Comparison of ENCODE assay signal across 8 cellular contexts in genomic region chr5:137753227-137753985, GRCh38. TPM values are rescaled to one million over a fixed set of nuclear protein-coding genes. Genes with fewer than 3 reads are reported as not detected.
DNase-seq lines count a peak whose midpoint lies in the region; ATAC-seq and TF ChIP-seq lines count a peak whose summit lies in the region.

No MANE protein-coding gene starts in this region.

- H3K4me2 ChIP-seq in H9 (ENCODE audit: insufficient read depth, insufficient read length, low read length), result peak overlapping the region; percentile 57

- peak overlapping the region; percentile 97 for H3K4me3 Mint-ChIP-seq in Caco-2 (ENCODE audit: unreplicated experiment)
- H3K4me3 Mint-ChIP-seq in H9, result peak overlapping the region; percentile 97
- peak overlapping the region; percentile 91 for H3K4me3 Mint-ChIP-seq in activated naive CD8-positive, alpha-beta T cell treated with anti-CD3 and anti-CD28 coated beads, Interleukin-2, amount 10 ng/mL, durations not matched to agents 7 days and 5 days

- peak overlapping the region; percentile 11 for H4K5ac ChIP-seq in H9 (ENCODE audit: insufficient read length, low read depth, low read length)

- no peak overlapping the region for H2AFZ ChIP-seq in H9 (ENCODE audit: low read length)

- H3K4me1 Mint-ChIP-seq in Caco-2 (ENCODE audit: low read depth, unreplicated experiment) (no peaks in the 10 kb centered on the region), H9 (peaks cover 19 to 24% of the 10 kb centered on the region in 2 experiments)
- H3K4me1 Mint-ChIP-seq in activated naive CD8-positive, alpha-beta T cell treated with anti-CD3 and anti-CD28 coated beads, Interleukin-2, amount 10 ng/mL, durations not matched to agents 7 days and 5 days, result peaks cover 25% of the 10 kb centered on the region

- peak overlapping the region; percentile 28 for H3K56ac ChIP-seq in H9 (ENCODE audit: insufficient read length, low read depth, low read length)

- H3K27me3 ChIP-seq in Caco-2 (replicated peaks; ENCODE audit: control insufficient read depth, insufficient read depth, low read length) (no peaks in the 10 kb centered on the region), H9 (ENCODE audit: insufficient read depth, low read length) (no peaks in the 10 kb centered on the region)

- intact Hi-C loops in Caco-2 (cut with micrococcal nuclease; ENCODE audit: unreplicated experiment) (no loop called here), left cardiac atrium (cut with DNase I) (no loop called here)

- peaks cover 24% of the 10 kb centered on the region; the same call in 1 of the 2 replicates for H3K79me2 ChIP-seq in H9 (ENCODE audit: insufficient read depth, low read length)

- no peaks in the 10 kb centered on the region for H3K79me1 ChIP-seq in H9 (ENCODE audit: insufficient read depth, low read depth, low read length, poor library complexity, severe bottlenecking)

- no peak overlapping the region for H3T11ph ChIP-seq in H9 (ENCODE audit: low read length)

- 0 out of 2 replicates have a peak, but pooled peaks cover 1% of the 10 kb centered on the region for H3K36me3 ChIP-seq in Caco-2 (ENCODE audit: control insufficient read depth, insufficient read depth, low read length)

- H3K14ac ChIP-seq in H9 (ENCODE audit: insufficient read depth, low read length), result peak overlapping the region; percentile 95

- H3K4me1 ChIP-seq in Caco-2 (peaks cover 20% of the 10 kb centered on the region), H9 (ENCODE audit: insufficient read depth, low read length) (no peaks in the 10 kb centered on the region)

- H2AK5ac ChIP-seq in H9 (ENCODE audit: insufficient read length, low read length), result no peak overlapping the region

- H3K4ac ChIP-seq in H9 (ENCODE audit: low read depth, low read length), result peak overlapping the region; percentile 60

- H2BK20ac ChIP-seq in H9 (ENCODE audit: low read depth, low read length, poor library complexity, severe bottlenecking), result no peak overlapping the region

- no peak for ATAC-seq in activated naive CD8-positive, alpha-beta T cell treated with anti-CD3 and anti-CD28 coated beads, Interleukin-2, amount 10 ng/mL, durations not matched to agents 7 days and 5 days (ENCODE audit: low read depth)
- ATAC-seq in left cardiac atrium (peak; percentile 18 to 28), GM21360 (IDR thresholded peaks at IDR 0.05; ENCODE audit: unreplicated experiment) (no peak)

- peak; percentile 39 to 44 for DNase-seq in Caco-2
- no peak for DNase-seq in H9
- DNase-seq in RWPE1 (ENCODE audit: low spot score), result no peak
- DNase-seq in activated naive CD8-positive, alpha-beta T cell treated with anti-CD3 and anti-CD28 coated beads, Interleukin-2, amount 10 ng/mL, durations not matched to agents 7 days and 5 days, result peak; percentile 71
- DNase-seq in left cardiac atrium, result peak; percentile 66
- DNase-seq in putamen (ENCODE audit: low spot score), result peak; percentile 21
- no peak for DNase-seq in NCI-H1105 (lab: John Stamatoyannopoulos, UW)

- H4K8ac ChIP-seq in H9 (replicated peaks; ENCODE audit: insufficient read length, low read depth, low read length), result no peak overlapping the region

- peak overlapping the region; percentile 91 for H3K4me3 ChIP-seq in Caco-2 (ENCODE audit: low read depth, low read length)

- peak overlapping the region; percentile 74 for H3K27ac ChIP-seq in H9 (ENCODE audit: insufficient read length, low read depth, low read length)
- H3K27ac ChIP-seq in RWPE1, result peak overlapping the region; percentile 97

- BruUV-seq in Caco-2 (replicated peaks; lab: Mats Ljungman, UMichigan), result TSS peak; percentile 68

- H3K18ac ChIP-seq in H9 (ENCODE audit: insufficient read length, low read depth, low read length), result peak overlapping the region; percentile 95

- no CpG with 5 or more reads among the region's 83 CpGs for WGBS in H9 (ENCODE audit: extremely low coverage, insufficient read length, low lambda C conversion rate)

- H3K23ac ChIP-seq in H9 (ENCODE audit: insufficient read length, low read depth, low read length), result no peak overlapping the region

- H3K27me3 Mint-ChIP-seq in Caco-2 (ENCODE audit: insufficient read depth, unreplicated experiment) (no peaks in the 10 kb centered on the region), H9 (ENCODE audit: low read depth) (peaks cover 7% of the 10 kb centered on the region)
- no peaks in the 10 kb centered on the region for H3K27me3 Mint-ChIP-seq in activated naive CD8-positive, alpha-beta T cell treated with anti-CD3 and anti-CD28 coated beads, Interleukin-2, amount 10 ng/mL, durations not matched to agents 7 days and 5 days

- peak overlapping the region; percentile 27 for H4K91ac ChIP-seq in H9 (ENCODE audit: insufficient read length, low read depth, low read length)

- no peaks in the 10 kb centered on the region for H3K9me3 Mint-ChIP-seq in Caco-2 (ENCODE audit: unreplicated experiment)
- H3K9me3 Mint-ChIP-seq in H9, result no peaks in the 10 kb centered on the region; a peak in 1 of 5 replicates
- H3K9me3 Mint-ChIP-seq in activated naive CD8-positive, alpha-beta T cell treated with anti-CD3 and anti-CD28 coated beads, Interleukin-2, amount 10 ng/mL, durations not matched to agents 7 days and 5 days, result no peaks in the 10 kb centered on the region

- H2BK15ac ChIP-seq in H9 (ENCODE audit: low read depth, low read length), result no peak overlapping the region

- H3K27ac Mint-ChIP-seq in Caco-2 (ENCODE audit: unreplicated experiment) (peak overlapping the region; percentile 100), H9 (peak overlapping the region; percentile 100)
- peak overlapping the region; percentile 100 for H3K27ac Mint-ChIP-seq in activated naive CD8-positive, alpha-beta T cell treated with anti-CD3 and anti-CD28 coated beads, Interleukin-2, amount 10 ng/mL, durations not matched to agents 7 days and 5 days

- H2BK120ac ChIP-seq in H9 (ENCODE audit: low read depth, low read length, poor library complexity, severe bottlenecking), result no peak overlapping the region

- no peak for TF ChIP-seq CTCF in Caco-2 (IDR thresholded peaks at IDR 0.05; ENCODE audit: insufficient read depth in 1 of 2, low read depth in 1 of 2, low read length in 1 of 2, severe bottlenecking in 1 of 2, unreplicated experiment in 1 of 2)
- TF ChIP-seq CTCF in H9 (conservative IDR thresholded peaks at IDR 0.05), result no peak
- TF ChIP-seq CTCF in RWPE1 (conservative IDR thresholded peaks at IDR 0.05; ENCODE audit: low read depth), result no peak

- H3K9me3 ChIP-seq in Caco-2 (no peaks in the 10 kb centered on the region), H9 (ENCODE audit: control insufficient read depth, low read depth, low read length) (no peaks in the 10 kb centered on the region)

- H3K23me2 ChIP-seq in H9 (ENCODE audit: insufficient read length, low read depth, low read length, poor library complexity, severe bottlenecking), result peaks cover 3% of the 10 kb centered on the region

- peak overlapping the region; percentile 99 for H3K9ac ChIP-seq in H9 (ENCODE audit: extremely low read depth, insufficient read length, low read length)

- CTCF ChIA-PET in Caco-2 (lab: Charles Lee) (interaction anchor here (0.9 to 1.5 kb wide), 3 partner anchors 11 to 93 kb away, joined by 3 to 13 read pairs (median 5); no protein-coding TSS in a partner anchor), RWPE1 (lab: Yijun Ruan, JAX) (interaction anchor here (0.5 to 0.8 kb wide), 5 partner anchors 28 to 1923 kb away, joined by 3 to 6 read pairs (median 3); no protein-coding TSS in a partner anchor)

- POLR2A ChIA-PET in Caco-2 (lab: Charles Lee), result interaction anchor here (0.5 to 0.7 kb wide), 3 partner anchors 17 to 1651 kb away, joined by 3 read pairs; partner anchors contain the start of genes KLHL3 and SPATA24
- POLR2A ChIA-PET in RWPE1 (lab: Yijun Ruan, JAX; ENCODE audit: low non-redundant PET), result interaction anchor here (0.6 to 0.8 kb wide), 2 partner anchors 150 to 461 kb away, joined by 3 read pairs; no protein-coding TSS in a partner anchor
- POLR2A ChIA-PET in activated naive CD8-positive, alpha-beta T cell treated with anti-CD3 and anti-CD28 coated beads, Interleukin-2, amount 10 ng/mL, durations not matched to agents 7 days and 5 days (lab: Charles Lee), result interaction anchor here (0.7 to 2.6 kb wide), 16 partner anchors 12 to 712 kb away, joined by 3 to 47 read pairs (median 5); partner anchors contain the start of genes EGR1, KIF20A, KLHL3 and PKD2L2

- H3K36me3 Mint-ChIP-seq in Caco-2 (ENCODE audit: insufficient read depth, unreplicated experiment), result peaks cover 53% of the 10 kb centered on the region
- peaks cover 14 to 31% (median 29%) of the 10 kb centered on the region in 3 experiments; a peak in 6 of 7 replicates for H3K36me3 Mint-ChIP-seq in H9 (ENCODE audit: insufficient read depth in 1 of 3, low read depth in 3 of 3)
- peaks cover 28% of the 10 kb centered on the region for H3K36me3 Mint-ChIP-seq in activated naive CD8-positive, alpha-beta T cell treated with anti-CD3 and anti-CD28 coated beads, Interleukin-2, amount 10 ng/mL, durations not matched to agents 7 days and 5 days

- no peak overlapping the region for H2BK12ac ChIP-seq in H9 (ENCODE audit: insufficient read length, low read depth, low read length)

- H2BK5ac ChIP-seq in H9 (ENCODE audit: insufficient read length, low read length), result no peak overlapping the region

- no peaks in the 10 kb centered on the region for H4K20me1 ChIP-seq in H9 (ENCODE audit: control insufficient read depth, insufficient read depth, insufficient read length)

RNA-seq across cellular contexts. Expression of gene HNRNPA0, which starts 0.8 kb away (rescaled TPM):
- total RNA-seq in Caco-2 (2022) (41.9 and 42.5 TPM in 2 replicates), H9 (2021) (68.5 and 70.1 TPM in 2 replicates), left cardiac atrium (10 to 100 TPM; 14.3 to 27.1 TPM)
- total RNA-seq in activated naive CD8-positive, alpha-beta T cell treated with anti-CD3 and anti-CD28 coated beads, Interleukin-2, amount 10 ng/mL, durations not matched to agents 7 days and 5 days, result 10 to 100 TPM; 31.4 to 31.7 TPM

RNA-seq across cellular contexts. Expression of gene KLHL3, which starts 17.5 kb away (rescaled TPM):
- 3.5 TPM in 2 replicates for total RNA-seq in Caco-2 (2022)
- total RNA-seq in H9 (2021), result 11.8 and 12.8 TPM in 2 replicates
- total RNA-seq in activated naive CD8-positive, alpha-beta T cell treated with anti-CD3 and anti-CD28 coated beads, Interleukin-2, amount 10 ng/mL, durations not matched to agents 7 days and 5 days, result 10 to 100 TPM; 16.3 to 21.2 TPM
- 10 to 100 TPM; 24.8 to 48.0 TPM for total RNA-seq in left cardiac atrium

Comparison
In these comparisons a context has a peak if more than half of its experiments do, and no peak if none do; other contexts are left out.
1. DNase-seq: peak in Caco-2 (2 of 2), activated naive CD8-positive, alpha-beta T cell treated with anti-CD3 and anti-CD28 coated beads, Interleukin-2, amount 10 ng/mL, durations not matched to agents 7 days and 5 days (single experiment), left cardiac atrium (single experiment) and putamen (single experiment); none in H9 (single experiment), RWPE1 (single experiment) and NCI-H1105 (single experiment).
2. ATAC-seq: peak in left cardiac atrium (2 of 2); none in activated naive CD8-positive, alpha-beta T cell treated with anti-CD3 and anti-CD28 coated beads, Interleukin-2, amount 10 ng/mL, durations not matched to agents 7 days and 5 days (single experiment) and GM21360 (single experiment).
3. Peak in every context shown above with its lines, with median percentiles within 50 percentile points of each other: H3K27ac Mint-ChIP-seq and H3K4me3 Mint-ChIP-seq.